Comparison of ENCODE assay signal across 18 cellular contexts in genomic region chr21:45026066-45026745, GRCh38. TPM values are rescaled to one million over a fixed set of nuclear protein-coding genes. Genes with fewer than 3 reads are reported as not detected.
DNase-seq lines count a peak whose midpoint lies in the region; ATAC-seq and TF ChIP-seq lines count a peak whose summit lies in the region.
"Had no signal": no experiment of that assay in that cellular context is flagged by ENCODE, and none has a peak within 500 bp of the region (broad histone marks: within the 10 kb centered on the region; RNA-seq: fewer than 3 reads in every experiment).

No MANE protein-coding gene starts in this region.

- peaks cover 21% of the 10 kb centered on the region for H3K9me3 ChIP-seq in WERI-Rb-1 (ENCODE audit: severe bottlenecking)
- no peaks in the 10 kb centered on the region for H3K9me3 ChIP-seq in tibial artery
- peaks cover 8% of the 10 kb centered on the region for H3K9me3 ChIP-seq in lower lobe of right lung

- H3K4me1 ChIP-seq in tibial artery (peaks cover 10 to 63% (median 39%) of the 10 kb centered on the region in 4 donors), lower lobe of right lung (peaks cover 20% of the 10 kb centered on the region)

- DNase-seq in WERI-Rb-1, result no peak
- DNase-seq in ecto neural progenitor cell (ENCODE audit: low spot score), result peak; percentile 37
- DNase-seq in mesenteric fat pad (ENCODE audit: low spot score), result peak; percentile 84
- peak in 1 of 2 donors; percentile 88 for DNase-seq in tibial artery
- no peak for DNase-seq in lower lobe of right lung
- DNase-seq: CD4-positive, alpha-beta memory T cell; DMS153; NCI-H1417; NCI-H187; NCI-H446; NCI-H526 treated with DMSO at 0.1 percent for 48 hours; OCI-M1 had no signal

- intact Hi-C loops in tibial artery (cut with DNase I; ENCODE audit: low total_unique reads) (no loop called here), lower lobe of right lung (cut with DNase I) (no loop called here)

- TF ChIP-seq CTCF in WERI-Rb-1 (IDR thresholded peaks at IDR 0.05; ENCODE audit: low read depth, low read length) (no peak), tibial artery (IDR thresholded peaks at IDR 0.05) (no peak), lower lobe of right lung (IDR thresholded peaks at IDR 0.05) (no peak)

- no peak for ATAC-seq in lower lobe of right lung
- ATAC-seq in HG03025 (IDR thresholded peaks at IDR 0.05; ENCODE audit: low FRiP score, unreplicated experiment), result no peak
- no peak for ATAC-seq in HG03521 (IDR thresholded peaks at IDR 0.05; ENCODE audit: unreplicated experiment)
- ATAC-seq: GM23338, Right ventricle myocardium inferior had no signal

- no peaks in the 10 kb centered on the region for H3K36me3 ChIP-seq in WERI-Rb-1
- H3K36me3 ChIP-seq in tibial artery, result no peaks in the 10 kb centered on the region
- no peaks in the 10 kb centered on the region for H3K36me3 ChIP-seq in lower lobe of right lung
- H3K36me3 ChIP-seq: HAP-1 had no signal

- H3K27ac ChIP-seq in WERI-Rb-1, result peak overlapping the region; percentile 43
- peak overlapping the region; percentile 76 to 100 for H3K27ac ChIP-seq in tibial artery
- H3K27ac ChIP-seq in lower lobe of right lung, result no peak overlapping the region
- H3K27ac ChIP-seq: BLaER1 treated with 17β-estradiol and CSF1 and Interleukin-3, amounts not matched to agents 10 nM and 100 nM had no signal

- H3K4me3 ChIP-seq in WERI-Rb-1 (ENCODE audit: low read depth, low read length) (no peak overlapping the region), tibial artery (no peak overlapping the region), lower lobe of right lung (no peak overlapping the region)
- H3K4me3 ChIP-seq: BLaER1 treated with 17β-estradiol and CSF1 and Interleukin-3, amounts not matched to agents 10 nM and 100 nM; GM23338; HAP-1 had no signal

- H3K27me3 ChIP-seq in WERI-Rb-1 (ENCODE audit: insufficient read depth, low read depth, severe bottlenecking) (no peaks in the 10 kb centered on the region), tibial artery (no peaks in the 10 kb centered on the region), lower lobe of right lung (ENCODE audit: low read depth) (no peaks in the 10 kb centered on the region)

RNA-seq across cellular contexts. Expression of gene ADARB1, which starts 48.2 kb away (rescaled TPM):
- total RNA-seq in mesenteric fat pad (39.6 TPM), lower lobe of right lung (48.2 TPM)

Comparison
In these comparisons a context has a peak if more than half of its experiments do, and no peak if none do; other contexts are left out.
1. DNase-seq: peak in ecto neural progenitor cell (single experiment) and mesenteric fat pad (single experiment); none in WERI-Rb-1 (single experiment) and lower lobe of right lung (single experiment).